Comparison of ENCODE assay signal across 1 cellular context in genomic region chr17:77286391-77286640, GRCh38.
TF ChIP-seq lines count a peak whose summit lies in the region.

No MANE protein-coding gene starts in this region.

TF ChIP-seq in HepG2, 621 proteins besides CTCF, POLR2A, EP300 and RAD21 (continued from another document and continues in another):
- TF ChIP-seq, protein P1, sequence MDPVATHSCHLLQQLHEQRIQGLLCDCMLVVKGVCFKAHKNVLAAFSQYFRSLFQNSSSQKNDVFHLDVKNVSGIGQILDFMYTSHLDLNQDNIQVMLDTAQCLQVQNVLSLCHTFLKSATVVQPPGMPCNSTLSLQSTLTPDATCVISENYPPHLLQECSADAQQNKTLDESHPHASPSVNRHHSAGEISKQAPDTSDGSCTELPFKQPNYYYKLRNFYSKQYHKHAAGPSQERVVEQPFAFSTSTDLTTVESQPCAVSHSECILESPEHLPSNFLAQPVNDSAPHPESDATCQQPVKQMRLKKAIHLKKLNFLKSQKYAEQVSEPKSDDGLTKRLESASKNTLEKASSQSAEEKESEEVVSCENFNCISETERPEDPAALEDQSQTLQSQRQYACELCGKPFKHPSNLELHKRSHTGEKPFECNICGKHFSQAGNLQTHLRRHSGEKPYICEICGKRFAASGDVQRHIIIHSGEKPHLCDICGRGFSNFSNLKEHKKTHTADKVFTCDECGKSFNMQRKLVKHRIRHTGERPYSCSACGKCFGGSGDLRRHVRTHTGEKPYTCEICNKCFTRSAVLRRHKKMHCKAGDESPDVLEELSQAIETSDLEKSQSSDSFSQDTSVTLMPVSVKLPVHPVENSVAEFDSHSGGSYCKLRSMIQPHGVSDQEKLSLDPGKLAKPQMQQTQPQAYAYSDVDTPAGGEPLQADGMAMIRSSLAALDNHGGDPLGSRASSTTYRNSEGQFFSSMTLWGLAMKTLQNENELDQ (CRISPR knock-in tag; IDR thresholded peaks at IDR 0.05; ENCODE audit: borderline replicate concordance): no peak
- TF ChIP-seq, protein P2, sequence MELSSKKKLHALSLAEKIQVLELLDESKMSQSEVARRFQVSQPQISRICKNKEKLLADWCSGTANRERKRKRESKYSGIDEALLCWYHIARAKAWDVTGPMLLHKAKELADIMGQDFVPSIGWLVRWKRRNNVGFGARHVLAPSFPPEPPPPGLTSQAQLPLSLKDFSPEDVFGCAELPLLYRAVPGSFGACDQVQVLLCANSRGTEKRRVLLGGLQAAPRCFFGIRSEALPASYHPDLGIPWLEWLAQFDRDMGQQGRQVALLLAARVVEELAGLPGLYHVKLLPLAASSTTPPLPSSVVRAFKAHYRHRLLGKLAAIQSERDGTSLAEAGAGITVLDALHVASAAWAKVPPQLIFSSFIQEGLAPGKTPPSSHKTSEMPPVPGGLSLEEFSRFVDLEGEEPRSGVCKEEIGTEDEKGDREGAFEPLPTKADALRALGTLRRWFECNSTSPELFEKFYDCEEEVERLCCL (CRISPR knock-in tag; IDR thresholded peaks at IDR 0.05; ENCODE audit: borderline replicate concordance): no peak
- TF ChIP-seq ARID4A (CRISPR knock-in tag; IDR thresholded peaks at IDR 0.05; ENCODE audit: borderline replicate concordance) (no peak), ZSCAN25 (CRISPR knock-in tag; IDR thresholded peaks at IDR 0.05) (peak; percentile 27; the same call in 1 of the 2 replicates), KDM4B (CRISPR knock-in tag; IDR thresholded peaks at IDR 0.05) (no peak), ZEB1 (IDR thresholded peaks at IDR 0.05; ENCODE audit: insufficient replicate concordance, low read depth) (no peak), ZNF563 (CRISPR knock-in tag; IDR thresholded peaks at IDR 0.05) (no peak), DPF2 (CRISPR knock-in tag; IDR thresholded peaks at IDR 0.05; ENCODE audit: borderline replicate concordance, low read depth) (no peak), ATF2 (CRISPR knock-in tag; IDR thresholded peaks at IDR 0.05) (no peak), NCOR1 (IDR thresholded peaks at IDR 0.05; ENCODE audit: borderline replicate concordance, low read length) (no peak), ZNF180 (CRISPR knock-in tag; IDR thresholded peaks at IDR 0.05; ENCODE audit: borderline replicate concordance, low read depth) (no peak), DMTF1 (CRISPR knock-in tag; IDR thresholded peaks at IDR 0.05) (no peak), ZNF619 (CRISPR knock-in tag; IDR thresholded peaks at IDR 0.05) (peak; percentile 71; the same call in 1 of the 2 replicates), ZNF660 (CRISPR knock-in tag; IDR thresholded peaks at IDR 0.05; ENCODE audit: borderline replicate concordance, low read depth) (peak; percentile 29; the same call in 1 of the 2 replicates), HINFP (CRISPR knock-in tag; IDR thresholded peaks at IDR 0.05; ENCODE audit: low read depth) (no peak), ZNF746 (CRISPR knock-in tag; IDR thresholded peaks at IDR 0.05) (no peak), KLF15 (CRISPR knock-in tag; IDR thresholded peaks at IDR 0.05; ENCODE audit: borderline replicate concordance) (no peak), MTF1 (CRISPR knock-in tag; IDR thresholded peaks at IDR 0.05) (no peak), THAP9 (CRISPR knock-in tag; IDR thresholded peaks at IDR 0.05; ENCODE audit: borderline replicate concordance) (peak; percentile 86; the same call in 1 of the 2 replicates), ZNF550 (CRISPR knock-in tag; IDR thresholded peaks at IDR 0.05; ENCODE audit: borderline replicate concordance) (0 out of 2 replicates have a peak, but pooled peaks have one; percentile 47), CREM (IDR thresholded peaks at IDR 0.05) (no peak), CREM (CRISPR knock-in tag; IDR thresholded peaks at IDR 0.05) (no peak), ZNF749 (CRISPR knock-in tag; IDR thresholded peaks at IDR 0.05; ENCODE audit: borderline replicate concordance) (0 out of 2 replicates have a peak, but pooled peaks have one; percentile 85), BRD4 (CRISPR knock-in tag; IDR thresholded peaks at IDR 0.05) (0 out of 2 replicates have a peak, but pooled peaks have one; percentile 80)
- TF ChIP-seq, protein P3, sequence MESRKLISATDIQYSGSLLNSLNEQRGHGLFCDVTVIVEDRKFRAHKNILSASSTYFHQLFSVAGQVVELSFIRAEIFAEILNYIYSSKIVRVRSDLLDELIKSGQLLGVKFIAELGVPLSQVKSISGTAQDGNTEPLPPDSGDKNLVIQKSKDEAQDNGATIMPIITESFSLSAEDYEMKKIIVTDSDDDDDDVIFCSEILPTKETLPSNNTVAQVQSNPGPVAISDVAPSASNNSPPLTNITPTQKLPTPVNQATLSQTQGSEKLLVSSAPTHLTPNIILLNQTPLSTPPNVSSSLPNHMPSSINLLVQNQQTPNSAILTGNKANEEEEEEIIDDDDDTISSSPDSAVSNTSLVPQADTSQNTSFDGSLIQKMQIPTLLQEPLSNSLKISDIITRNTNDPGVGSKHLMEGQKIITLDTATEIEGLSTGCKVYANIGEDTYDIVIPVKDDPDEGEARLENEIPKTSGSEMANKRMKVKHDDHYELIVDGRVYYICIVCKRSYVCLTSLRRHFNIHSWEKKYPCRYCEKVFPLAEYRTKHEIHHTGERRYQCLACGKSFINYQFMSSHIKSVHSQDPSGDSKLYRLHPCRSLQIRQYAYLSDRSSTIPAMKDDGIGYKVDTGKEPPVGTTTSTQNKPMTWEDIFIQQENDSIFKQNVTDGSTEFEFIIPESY (CRISPR knock-in tag; IDR thresholded peaks at IDR 0.05): no peak
- TF ChIP-seq, protein P4, sequence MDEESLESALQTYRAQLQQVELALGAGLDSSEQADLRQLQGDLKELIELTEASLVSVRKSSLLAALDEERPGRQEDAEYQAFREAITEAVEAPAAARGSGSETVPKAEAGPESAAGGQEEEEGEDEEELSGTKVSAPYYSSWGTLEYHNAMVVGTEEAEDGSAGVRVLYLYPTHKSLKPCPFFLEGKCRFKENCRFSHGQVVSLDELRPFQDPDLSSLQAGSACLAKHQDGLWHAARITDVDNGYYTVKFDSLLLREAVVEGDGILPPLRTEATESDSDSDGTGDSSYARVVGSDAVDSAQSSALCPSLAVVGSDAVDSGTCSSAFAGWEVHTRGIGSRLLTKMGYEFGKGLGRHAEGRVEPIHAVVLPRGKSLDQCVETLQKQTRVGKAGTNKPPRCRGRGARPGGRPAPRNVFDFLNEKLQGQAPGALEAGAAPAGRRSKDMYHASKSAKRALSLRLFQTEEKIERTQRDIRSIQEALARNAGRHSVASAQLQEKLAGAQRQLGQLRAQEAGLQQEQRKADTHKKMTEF (CRISPR knock-in tag; IDR thresholded peaks at IDR 0.05): no peak
- TF ChIP-seq, protein P5, sequence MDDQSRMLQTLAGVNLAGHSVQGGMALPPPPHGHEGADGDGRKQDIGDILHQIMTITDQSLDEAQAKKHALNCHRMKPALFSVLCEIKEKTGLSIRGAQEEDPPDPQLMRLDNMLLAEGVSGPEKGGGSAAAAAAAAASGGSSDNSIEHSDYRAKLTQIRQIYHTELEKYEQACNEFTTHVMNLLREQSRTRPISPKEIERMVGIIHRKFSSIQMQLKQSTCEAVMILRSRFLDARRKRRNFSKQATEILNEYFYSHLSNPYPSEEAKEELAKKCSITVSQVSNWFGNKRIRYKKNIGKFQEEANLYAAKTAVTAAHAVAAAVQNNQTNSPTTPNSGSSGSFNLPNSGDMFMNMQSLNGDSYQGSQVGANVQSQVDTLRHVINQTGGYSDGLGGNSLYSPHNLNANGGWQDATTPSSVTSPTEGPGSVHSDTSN (CRISPR knock-in tag; IDR thresholded peaks at IDR 0.05; ENCODE audit: borderline replicate concordance): no peak
